16 cellular contexts compared by ENCODE assay signal in the genomic region with DNA sequence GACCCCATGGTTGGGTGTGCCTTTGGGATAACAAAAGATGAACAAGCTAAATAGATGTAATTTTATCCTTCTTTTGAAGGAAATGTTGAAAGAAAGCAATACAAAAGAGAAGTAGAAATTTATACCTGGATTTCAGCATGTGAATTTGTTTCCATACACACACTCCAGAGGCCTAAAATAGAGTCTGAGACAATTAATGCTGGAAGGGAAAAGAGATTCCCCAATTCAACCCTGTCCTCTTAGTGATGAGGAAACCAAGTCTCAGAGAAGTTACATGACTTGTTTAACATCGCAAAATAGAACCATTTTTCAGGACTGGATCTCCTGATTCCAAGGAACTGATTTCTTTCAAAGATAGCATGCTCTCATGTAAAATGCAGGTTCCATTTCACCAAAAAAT. TPM values are rescaled to one million over a fixed set of nuclear protein-coding genes. Genes with fewer than 3 reads are reported as not detected.
DNase-seq lines count a peak whose midpoint lies in the region; ATAC-seq and TF ChIP-seq lines count a peak whose summit lies in the region.
"Had no signal": no experiment of that assay in that cellular context is flagged by ENCODE, and none has a peak within 500 bp of the region (broad histone marks: within the 10 kb centered on the region; RNA-seq: fewer than 3 reads in every experiment).

No MANE protein-coding gene starts in this region.

- peaks cover 11% of the 10 kb centered on the region for H3K36me3 Mint-ChIP-seq in HFFc6 (ENCODE audit: low read depth)
- no peaks in the 10 kb centered on the region for H3K36me3 Mint-ChIP-seq in activated naive CD8-positive, alpha-beta T cell treated with anti-CD3 and anti-CD28 coated beads for 36 hours

- H3K27ac Mint-ChIP-seq in HFFc6, result peak overlapping the region; percentile 34; the same call in 1 of the 2 replicates
- H3K27ac Mint-ChIP-seq in activated naive CD8-positive, alpha-beta T cell treated with anti-CD3 and anti-CD28 coated beads for 36 hours, result no peak overlapping the region
- H3K27ac Mint-ChIP-seq: CD8-positive, alpha-beta memory T cell; H9 had no signal

- in situ Hi-C loops in gastrocnemius medialis (cut with MboI; ENCODE audit: low sequenced_read_pairs in 4 of 4), result no loop called here

- no peak for DNase-seq in HFFc6
- DNase-seq in colonic mucosa, result no peak
- DNase-seq in gastrocnemius medialis, result no peak
- no peak for DNase-seq in pons (ENCODE audit: low spot score)
- no peak for DNase-seq in activated naive CD8-positive, alpha-beta T cell treated with anti-CD3 and anti-CD28 coated beads for 36 hours
- DNase-seq: AML-193; Caco-2; CD8-positive, alpha-beta memory T cell; DND-41; GDM1; GOT3; H9 had no signal

- ATAC-seq in gastrocnemius medialis (peak; percentile 29 to 35), GM21737 (IDR thresholded peaks at IDR 0.05; ENCODE audit: unreplicated experiment) (no peak)
- ATAC-seq: HepG2 had no signal

- no peaks in the 10 kb centered on the region for H3K9me3 Mint-ChIP-seq in HFFc6
- no peaks in the 10 kb centered on the region for H3K9me3 Mint-ChIP-seq in activated naive CD8-positive, alpha-beta T cell treated with anti-CD3 and anti-CD28 coated beads for 36 hours
- H3K9me3 Mint-ChIP-seq: H9 had no signal

- no peak overlapping the region for H3K9ac ChIP-seq in colonic mucosa (ENCODE audit: low read depth in 2 of 2, low read length in 2 of 2)
- H3K9ac ChIP-seq: BLaER1 had no signal

- peaks cover 89% of the 10 kb centered on the region for H3K4me1 Mint-ChIP-seq in HFFc6 (ENCODE audit: low read depth)
- H3K4me1 Mint-ChIP-seq in activated naive CD8-positive, alpha-beta T cell treated with anti-CD3 and anti-CD28 coated beads for 36 hours, result peaks cover 3% of the 10 kb centered on the region

- H3K36me3 ChIP-seq in colonic mucosa (no peaks in the 10 kb centered on the region), gastrocnemius medialis (no peaks in the 10 kb centered on the region)
- H3K36me3 ChIP-seq: BLaER1 had no signal

- H3K27me3 ChIP-seq in colonic mucosa, result no peaks in the 10 kb centered on the region
- no peaks in the 10 kb centered on the region for H3K27me3 ChIP-seq in gastrocnemius medialis
- H3K27me3 ChIP-seq: BLaER1 had no signal

- H3K4me3 Mint-ChIP-seq in HFFc6, result no peak overlapping the region
- no peak overlapping the region for H3K4me3 Mint-ChIP-seq in activated naive CD8-positive, alpha-beta T cell treated with anti-CD3 and anti-CD28 coated beads for 36 hours
- H3K4me3 Mint-ChIP-seq: CD8-positive, alpha-beta memory T cell; H9 had no signal

- H3K4me3 ChIP-seq in colonic mucosa, result no peak overlapping the region
- no peak overlapping the region for H3K4me3 ChIP-seq in gastrocnemius medialis
- H3K4me3 ChIP-seq: BLaER1 had no signal

- TF ChIP-seq POLR2A in gastrocnemius medialis (IDR thresholded peaks at IDR 0.05), result no peak

- TF ChIP-seq CTCF in HFFc6 (IDR thresholded peaks at IDR 0.05) (no peak), colonic mucosa (IDR thresholded peaks at IDR 0.05) (no peak), gastrocnemius medialis (IDR thresholded peaks at IDR 0.05 in 4 of 5, conservative IDR thresholded peaks at IDR 0.05 in 1 of 5) (no peak)

- H3K27ac ChIP-seq in colonic mucosa, result peak overlapping the region; percentile 49
- peak overlapping the region; percentile 63 to 72 (median 68) for H3K27ac ChIP-seq in gastrocnemius medialis
- H3K27ac ChIP-seq: BLaER1 had no signal

- H3K9me3 ChIP-seq in colonic mucosa, result no peaks in the 10 kb centered on the region
- H3K9me3 ChIP-seq in gastrocnemius medialis, result no peaks in the 10 kb centered on the region
- H3K9me3 ChIP-seq: BLaER1, Caco-2 had no signal

- H3K27me3 Mint-ChIP-seq in HFFc6 (ENCODE audit: insufficient read depth), result peaks cover 1% of the 10 kb centered on the region
- H3K27me3 Mint-ChIP-seq in activated naive CD8-positive, alpha-beta T cell treated with anti-CD3 and anti-CD28 coated beads for 36 hours, result peaks cover 4% of the 10 kb centered on the region

- H3K4me1 ChIP-seq in colonic mucosa, result no peaks in the 10 kb centered on the region
- H3K4me1 ChIP-seq in gastrocnemius medialis, result peaks cover 21 to 26% of the 10 kb centered on the region in 2 donors
- H3K4me1 ChIP-seq: BLaER1 had no signal

- intact Hi-C loops in colonic mucosa (cut with DNase I) (no loop called here), gastrocnemius medialis (cut with DNase I; ENCODE audit: low total_unique reads) (no loop called here)

RNA-seq across cellular contexts. Expression of gene MYOZ2, which starts 37.3 kb away (rescaled TPM):
- under 1 TPM; 0.28 to 0.71 (median 0.37) TPM for total RNA-seq in HFFc6 (2021; fragmentation: NEBNext Ultra II Directional; extraction: Animal tissue kit (Norgen Biotek cat#: 25700))
- total RNA-seq in colonic mucosa (under 1 TPM in 1 of 2 donors, not detected in 1; 0.08 TPM), gastrocnemius medialis (100 to 1,000 TPM in 2 of 4 donors, 10 to 100 TPM in 2; 30.6 to 290 (median 87.9) TPM)
- not detected for total RNA-seq in activated naive CD8-positive, alpha-beta T cell treated with anti-CD3 and anti-CD28 coated beads for 36 hours
- total RNA-seq: A673; CD8-positive, alpha-beta memory T cell; H9; HepG2 had no signal

Comparison
In these comparisons a context has a peak if more than half of its experiments do, and no peak if none do; other contexts are left out.
1. RNA of gene MYOZ2, which starts 37.3 kb away (total RNA-seq): 30.6 to 290 TPM in gastrocnemius medialis; 0.28 to 0.71 TPM in HFFc6, 0.08 TPM in colonic mucosa and not detected in activated naive CD8-positive, alpha-beta T cell treated with anti-CD3 and anti-CD28 coated beads for 36 hours; every median in the first group is over 10 times any median in the second.